Comparison of ENCODE assay signal across 8 cellular contexts in genomic region chr1:156368889-156369684, GRCh38. TPM values are rescaled to one million over a fixed set of nuclear protein-coding genes. Genes with fewer than 3 reads are reported as not detected.
DNase-seq lines count a peak whose midpoint lies in the region; TF ChIP-seq lines count a peak whose summit lies in the region.

TSS of gene RHBG (plus strand) at chr1:156369211. CDS start at chr1:156369250, 39 bp downstream.

- no peak for TF ChIP-seq CTCF in PC-9 (conservative IDR thresholded peaks at IDR 0.05)

- POLR2A ChIA-PET in PC-9 (lab: Charles Lee; ENCODE audit: unreplicated experiment), result no interaction called here

- H3K36me3 ChIP-seq in PC-9 (ENCODE audit: low read depth), result no peaks in the 10 kb centered on the region
- H3K36me3 ChIP-seq in duodenal mucosa (ENCODE audit: control insufficient read depth in 1 of 2, insufficient read depth in 2 of 2, low read length in 2 of 2), result no peaks in the 10 kb centered on the region
- no peaks in the 10 kb centered on the region for H3K36me3 ChIP-seq in mesodermal cell (ENCODE audit: control insufficient read depth, insufficient read depth, low read length)

- H3K9me2 ChIP-seq in PC-9 (ENCODE audit: insufficient read depth), result no peaks in the 10 kb centered on the region

- peak within 1 kb of the TSS; percentile 71 for H3K4me3 ChIP-seq in PC-9
- peak within 1 kb of the TSS; percentile 59 to 79 for H3K4me3 ChIP-seq in duodenal mucosa (ENCODE audit: low read depth in 1 of 2, low read length in 2 of 2)
- peak within 1 kb of the TSS; percentile 6 for H3K4me3 ChIP-seq in mesodermal cell (ENCODE audit: extremely low read depth, insufficient read depth, low read length, poor library complexity, severe bottlenecking)

- H3K27me3 ChIP-seq in PC-9 (ENCODE audit: insufficient read depth, low read depth) (no peaks in the 10 kb centered on the region), duodenal mucosa (ENCODE audit: control insufficient read depth in 1 of 2, insufficient read depth in 2 of 2, low read length in 2 of 2) (peaks cover 17% of the 10 kb centered on the region in 2 donors)

- CTCF ChIA-PET in PC-9 (lab: Charles Lee), result interaction anchor here (1.0 kb wide), 1 partner anchor 17 kb away, joined by 3 read pairs; no protein-coding TSS in a partner anchor

- H3K4me2 ChIP-seq in PC-9, result peak within 1 kb of the TSS; percentile 93

- H3K27ac ChIP-seq in PC-9 (no peak within 1 kb of the TSS), duodenal mucosa (ENCODE audit: low read depth, low read length) (no peak within 1 kb of the TSS), mesodermal cell (ENCODE audit: low read depth, low read length, severe bottlenecking) (peak within 1 kb of the TSS; percentile 47)

- intact Hi-C loops in PC-9 (cut with micrococcal nuclease; ENCODE audit: unreplicated experiment), result no loop called here

- BruUV-seq in PC-9 (replicated peaks; lab: Mats Ljungman, UMichigan), result no TSS peak

- H3K9ac ChIP-seq in duodenal mucosa (ENCODE audit: low read depth in 1 of 2, low read length in 2 of 2), result peak within 1 kb of the TSS; percentile 52 to 69

- 25% methylated on average over 38 to 40 of the region's 48 CpGs for WGBS in mesodermal cell (ENCODE audit: insufficient coverage in 2 of 2), 2 experiments

- H4K20me1 ChIP-seq in PC-9 (ENCODE audit: insufficient read depth), result no peaks in the 10 kb centered on the region

- DNase-seq in SIG-M5 treated with dmso at 0.1 percent for 504 hours (lab: John Stamatoyannopoulos, UW; ENCODE audit: unreplicated experiment) (peak; percentile 33), SIG-M5 (lab: John Stamatoyannopoulos, UW) (no peak), PC-9 (peak in 1 of 2 experiments; percentile 74), NCI-H1105 (lab: John Stamatoyannopoulos, UW) (no peak), RKO (ENCODE audit: low spot score) (no peak), HCEC 1CT (no peak)

- peak within 1 kb of the TSS; percentile 96 for H2AFZ ChIP-seq in PC-9

- peaks cover 45% of the 10 kb centered on the region for H3K4me1 ChIP-seq in PC-9 (replicated peaks; ENCODE audit: insufficient read depth)
- H3K4me1 ChIP-seq in duodenal mucosa (ENCODE audit: control insufficient read depth in 1 of 2, insufficient read depth in 2 of 2, low read length in 2 of 2), result peaks cover 0 to 11% of the 10 kb centered on the region in 2 donors
- H3K4me1 ChIP-seq in mesodermal cell (ENCODE audit: control insufficient read depth, insufficient read depth, low read length, poor library complexity, severe bottlenecking), result peaks cover 28% of the 10 kb centered on the region

- H3F3A ChIP-seq in PC-9 (ENCODE audit: insufficient read depth, low read depth), result peaks cover 21% of the 10 kb centered on the region

- H3K79me2 ChIP-seq in PC-9 (ENCODE audit: low read depth), result no peaks in the 10 kb centered on the region

- no peaks in the 10 kb centered on the region for H3K9me3 ChIP-seq in PC-9 (ENCODE audit: insufficient read depth, low read depth)
- H3K9me3 ChIP-seq in duodenal mucosa (ENCODE audit: control insufficient read depth in 1 of 2, low read length in 2 of 2), result no peaks in the 10 kb centered on the region
- no peaks in the 10 kb centered on the region for H3K9me3 ChIP-seq in mesodermal cell (ENCODE audit: control insufficient read depth, low read length)

RNA-seq across cellular contexts. Expression of gene RHBG, which starts in this region (rescaled TPM):
- total RNA-seq in PC-9 (2021), result 1.8 and 4.0 TPM in 2 replicates
- polyA plus RNA-seq in mesodermal cell (2013, experiment 1 of 2), result 0.44 TPM
- 0.76 TPM for polyA plus RNA-seq in mesodermal cell (2013, experiment 2 of 2)

Comparison
In these comparisons a context has a peak if more than half of its experiments do, and no peak if none do; other contexts are left out.
1. H3K4me3 ChIP-seq: peak in every context shown above with its lines; median percentile 71 in PC-9; 69 in duodenal mucosa; 6 in mesodermal cell.